ENCODE assay signal across 25 cellular contexts in the genomic region with DNA sequence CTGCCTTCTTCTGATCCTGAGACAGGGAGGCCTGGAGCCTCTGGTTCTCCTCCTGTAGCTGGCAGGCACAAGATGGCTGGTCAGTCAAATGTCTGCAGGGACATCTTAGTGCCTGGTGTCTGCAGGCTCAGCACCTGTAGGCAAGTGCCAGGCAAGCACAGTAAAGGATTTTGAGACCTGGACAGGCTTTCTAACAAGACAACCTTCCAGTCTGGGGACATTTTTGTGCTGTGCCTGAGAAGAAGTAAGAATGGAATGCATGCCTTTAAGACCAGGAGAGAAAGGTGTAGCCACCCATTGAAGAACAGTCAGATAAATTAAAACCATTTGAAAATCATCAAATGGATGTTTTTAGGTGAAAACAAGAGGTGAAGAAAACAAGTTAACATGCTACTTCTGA. TPM values are rescaled to one million over a fixed set of nuclear protein-coding genes. Genes with fewer than 3 reads are reported as not detected.
A peak's percentile ranks its signal among the peaks of the same experiment; 100 is the strongest.
DNase-seq lines count a peak whose midpoint lies in the region; ATAC-seq, FAIRE-seq and TF ChIP-seq lines count a peak whose summit lies in the region.
"Had no signal": no experiment of that assay in that cellular context is flagged by ENCODE, and none has a peak within 500 bp of the region (broad histone marks: within the 10 kb centered on the region; RNA-seq: fewer than 3 reads in every experiment).

No MANE protein-coding gene starts in this region.

- POLR2A ChIA-PET in A549 (lab: Yijun Ruan, JAX) (no interaction called here), IMR-90 (lab: Charles Lee; ENCODE audit: unreplicated experiment) (no interaction called here)

- H3K4me2 ChIP-seq in A549, result no peak overlapping the region
- no peak overlapping the region for H3K4me2 ChIP-seq in IMR-90 (ENCODE audit: low read depth, low read length)
- H3K4me2 ChIP-seq: GM23338 had no signal

- H3K27ac ChIP-seq in A549 (peak overlapping the region; percentile 58 to 87; a peak in 3 of 6 replicates), IMR-90 (ENCODE audit: insufficient read depth, low read length) (no peak overlapping the region; the same call in 1 of the 2 replicates), neutrophil (peak overlapping the region; percentile 79), uterus (peak overlapping the region; percentile 79 to 81)

- no peak overlapping the region for H2AK9ac ChIP-seq in IMR-90 (replicated peaks; ENCODE audit: low read depth, low read length, poor library complexity)

- peaks cover 19 to 42% of the 10 kb centered on the region in 2 experiments; a peak in 3 of 4 replicates for H3K79me1 ChIP-seq in IMR-90 (ENCODE audit: low read depth in 1 of 2, low read length in 2 of 2)

- TF ChIP-seq RAD21 in A549 (conservative IDR thresholded peaks at IDR 0.05 in 1 of 2, IDR thresholded peaks at IDR 0.05 in 1 of 2), result no peak
- no peak for TF ChIP-seq RAD21 in IMR-90 (IDR thresholded peaks at IDR 0.05; ENCODE audit: low read length)

- no peak overlapping the region; the same call in 1 of the 2 replicates for H3K18ac ChIP-seq in IMR-90 (ENCODE audit: low read depth, low read length)

- DNase-seq in A549 (ENCODE audit: low read depth in 1 of 2, low spot score in 1 of 2) (no peak), IMR-90 (no peak), uterus (no peak), HAP-1 (ENCODE audit: low spot score in 2 of 2) (no peak), Right ventricle myocardium superior (no peak)
- DNase-seq: 8988T; BE2C; C1 segment of cervical spinal cord; CD4-positive, CD25-positive, alpha-beta regulatory T cell; CD8-positive, alpha-beta memory T cell; COR-L47; DMS 273 treated with DMSO at 0.1 percent for 48 hours; DMS53; DND-41; EL; HFFc6 had no signal

- H3K9me3 ChIP-seq in A549, result no peaks in the 10 kb centered on the region
- no peaks in the 10 kb centered on the region for H3K9me3 ChIP-seq in IMR-90 (ENCODE audit: control insufficient read depth, insufficient read depth, low read length)
- H3K9me3 ChIP-seq in neutrophil, result no peaks in the 10 kb centered on the region
- H3K9me3 ChIP-seq in uterus, result no peaks in the 10 kb centered on the region
- no peaks in the 10 kb centered on the region for H3K9me3 ChIP-seq in HAP-1
- H3K9me3 ChIP-seq: BE2C had no signal

- no peak overlapping the region for H4K5ac ChIP-seq in IMR-90 (ENCODE audit: low read depth, low read length)

- BruUV-seq in IMR-90 (replicated peaks; lab: Mats Ljungman, UMichigan), result no TSS peak

- H2AK5ac ChIP-seq in IMR-90 (ENCODE audit: low read depth, low read length), result no peak overlapping the region

- H4K91ac ChIP-seq in IMR-90 (ENCODE audit: insufficient read depth, low read depth, low read length), result no peak overlapping the region

- no peak overlapping the region; the same call in 1 of the 2 replicates for H3K23ac ChIP-seq in IMR-90 (ENCODE audit: low read depth, low read length)

- peaks cover 24% of the 10 kb centered on the region for H4K20me1 ChIP-seq in IMR-90 (ENCODE audit: insufficient read depth, low read length)

- H3K56ac ChIP-seq in IMR-90 (ENCODE audit: extremely low read depth, insufficient read depth, low read length), result no peak overlapping the region

- no peak overlapping the region for H2BK120ac ChIP-seq in IMR-90 (ENCODE audit: low read depth, low read length)

- H3K4ac ChIP-seq in IMR-90 (ENCODE audit: low read depth, low read length), result no peak overlapping the region

- no peak overlapping the region for H2BK20ac ChIP-seq in IMR-90 (ENCODE audit: low read depth, low read length)

- H3K4me3 ChIP-seq in A549 (no peak overlapping the region), IMR-90 (ENCODE audit: insufficient read depth, low read depth, low read length) (no peak overlapping the region), neutrophil (ENCODE audit: low read depth in 1 of 2, low read length in 1 of 2) (no peak overlapping the region), uterus (no peak overlapping the region), HAP-1 (no peak overlapping the region)
- H3K4me3 ChIP-seq: GM12878, GM23338 had no signal

- dilution Hi-C loops in IMR-90 (cut with HindIII; ENCODE audit: low sequenced_read_pairs, unreplicated experiment), result no loop called here

- H3K14ac ChIP-seq in IMR-90 (replicated peaks; ENCODE audit: low read depth, low read length), result 0 out of 2 replicates have a peak overlapping the region, but pooled peaks have one; percentile 33

- H3K9ac ChIP-seq in IMR-90 (ENCODE audit: low read depth, low read length), result no peak overlapping the region

- H3K4me1 ChIP-seq in A549 (peaks cover 59% of the 10 kb centered on the region), IMR-90 (ENCODE audit: control insufficient read depth, insufficient read depth, low read length) (peaks cover 25% of the 10 kb centered on the region), neutrophil (ENCODE audit: control insufficient read depth in 1 of 2, insufficient read depth in 1 of 2, low read depth in 1 of 2, low read length in 1 of 2) (peaks cover 54 to 55% of the 10 kb centered on the region in 2 experiments), uterus (no peaks in the 10 kb centered on the region), HAP-1 (no peaks in the 10 kb centered on the region)
- H3K4me1 ChIP-seq: BE2C had no signal

- no peak overlapping the region for H4K8ac ChIP-seq in IMR-90 (ENCODE audit: low read depth in 2 of 2, low read length in 2 of 2)

- H2BK5ac ChIP-seq in IMR-90 (ENCODE audit: low read depth, low read length, poor library complexity, severe bottlenecking), result no peak overlapping the region

- H3K27me3 ChIP-seq in IMR-90 (ENCODE audit: control insufficient read depth, insufficient read depth, low read length), result no peaks in the 10 kb centered on the region
- no peaks in the 10 kb centered on the region for H3K27me3 ChIP-seq in neutrophil
- H3K27me3 ChIP-seq in uterus, result no peaks in the 10 kb centered on the region
- H3K27me3 ChIP-seq in HAP-1 (ENCODE audit: low read depth), result no peaks in the 10 kb centered on the region
- H3K27me3 ChIP-seq: BE2C had no signal

- in situ Hi-C loops in IMR-90 (cut with MboI; ENCODE audit: low sequenced_read_pairs), result no loop called here
- in situ Hi-C loops in HAP-1 (cut with MboI; ENCODE audit: low sequenced_read_pairs), result no loop called here

- CTCF ChIA-PET in A549 (lab: Yijun Ruan, JAX), result interaction anchor here (2.7 to 3.8 kb wide), 2 partner anchors 14 to 35 kb away, joined by 12 to 19 read pairs; no protein-coding TSS in a partner anchor
- CTCF ChIA-PET in IMR-90 (lab: Yijun Ruan, JAX), result no interaction called here

- H3K36me3 ChIP-seq in IMR-90 (ENCODE audit: control insufficient read depth, insufficient read depth, low read length) (peaks cover 27% of the 10 kb centered on the region), neutrophil (peaks cover 21% of the 10 kb centered on the region), uterus (no peaks in the 10 kb centered on the region), HAP-1 (replicated peaks) (peaks cover 68% of the 10 kb centered on the region)
- H3K36me3 ChIP-seq: BE2C had no signal

- ATAC-seq in A549, result no peak
- ATAC-seq in IMR-90 (ENCODE audit: low read depth), result no peak
- ATAC-seq in Right ventricle myocardium superior (ENCODE audit: poor library complexity), result no peak
- no peak for ATAC-seq in HG02610 (IDR thresholded peaks at IDR 0.05; ENCODE audit: unreplicated experiment)
- ATAC-seq: GM12878, GM23338, HCT116 had no signal

- no peak overlapping the region for H2AFZ ChIP-seq in IMR-90 (replicated peaks; ENCODE audit: low read length, poor library complexity)
- H2AFZ ChIP-seq: GM23338 had no signal

- H3K9me1 ChIP-seq in IMR-90 (ENCODE audit: insufficient read depth, low read length), result peaks cover 38% of the 10 kb centered on the region

- TF ChIP-seq POLR2A in A549 (IDR thresholded peaks at IDR 0.05; ENCODE audit: low read length) (no peak), IMR-90 (IDR thresholded peaks at IDR 0.05; ENCODE audit: low read depth, low read length) (no peak), uterus (IDR thresholded peaks at IDR 0.05) (no peak)

- H2BK15ac ChIP-seq in IMR-90 (ENCODE audit: low read depth, low read length), result no peak overlapping the region

- TF ChIP-seq CTCF in A549 (IDR thresholded peaks at IDR 0.05), result no peak
- no peak for TF ChIP-seq CTCF in IMR-90 (conservative IDR thresholded peaks at IDR 0.05; ENCODE audit: low read depth, low read length)
- no peak for TF ChIP-seq CTCF in neutrophil (IDR thresholded peaks at IDR 0.05)
- TF ChIP-seq CTCF in uterus (IDR thresholded peaks at IDR 0.05), result no peak

- intact Hi-C loops in IMR-90 (cut with micrococcal nuclease) (loop anchor here (5.0 kb wide), 1 partner anchor 33 kb away; the partner anchor contains the start of gene DZIP1L), uterus (cut with DNase I; ENCODE audit: low total_unique reads) (no loop called here), Right ventricle myocardium superior (cut with DNase I) (no loop called here)

- TF ChIP-seq EP300 in A549 (IDR thresholded peaks at IDR 0.05), result no peak

- FAIRE-seq in A549 (lab: Jason Lieb, UNC), result no peak
- FAIRE-seq: GM12878, H54, HTR-8/SVneo had no signal

TF ChIP-seq in A549, 52 proteins besides CTCF, POLR2A, EP300 and RAD21 (continues in another document):
- TF ChIP-seq RFX5 (IDR thresholded peaks at IDR 0.05) (no peak), ESRRA (IDR thresholded peaks at IDR 0.05; ENCODE audit: borderline replicate concordance, low read length) (no peak)

TF ChIP-seq in IMR-90, 13 proteins besides CTCF, POLR2A, EP300 and RAD21 (continues in another document):
- TF ChIP-seq BHLHE40 (IDR thresholded peaks at IDR 0.05; ENCODE audit: low read depth, low read length), result no peak
- TF ChIP-seq MAFK (IDR thresholded peaks at IDR 0.05; ENCODE audit: low read depth, low read length), result no peak

RNA-seq across cellular contexts. Expression of gene DZIP1L, which starts 31.2 kb away (rescaled TPM):
- 2.7 and 3.1 TPM in 2 replicates for polyA plus RNA-seq in A549 (2011; rRNA removed)
- 3.0 and 4.5 TPM in 2 replicates for polyA plus RNA-seq in A549 (2012; cell fraction: cytosol; rRNA removed)
- 9.5 and 13.6 TPM in 2 replicates for polyA plus RNA-seq in A549 (2012; cell fraction: nucleus; rRNA removed)
- polyA plus RNA-seq in A549 (2017; fragmentation: RNase III; extraction: RNeasy Plus Mini Kit Qiagen cat#74134 plus additional on column Dnase treatment), result 5.2 to 7.0 TPM (median 6.9 TPM) in 3 replicates
- 8.3 and 8.4 TPM in 2 replicates for polyA minus RNA-seq in A549 (2011; rRNA and poly(A)+ RNA removed)
- total RNA-seq in IMR-90 (2012; rRNA removed), result 14.7 and 21.4 TPM in 2 replicates
- polyA plus RNA-seq in IMR-90 (2012; rRNA removed), result 10.8 and 12.9 TPM in 2 replicates
- polyA plus RNA-seq in IMR-90 (2012; cell fraction: cytosol; rRNA removed), result 3.4 and 4.8 TPM in 2 replicates
- polyA plus RNA-seq in IMR-90 (2012; cell fraction: nucleus; rRNA removed; ENCODE audit: low replicate concordance), result 39.7 and 52.2 TPM in 2 replicates
- total RNA-seq in uterus, result 10 to 100 TPM in 3 of 4 donors, 1 to 10 TPM in 1; 3.8 to 58.5 (median 32.7) TPM
- 4.1 TPM for total RNA-seq in Right ventricle myocardium superior
- total RNA-seq: CD4-positive, CD25-positive, alpha-beta regulatory T cell; GM12878 had no signal
- polyA plus RNA-seq: CD4-positive, CD25-positive, alpha-beta regulatory T cell; CD8-positive, alpha-beta memory T cell; GM12878; IgD-negative memory B cell had no signal

RNA-seq across cellular contexts. Expression of gene A4GNT, which starts 48.0 kb away (rescaled TPM):
- not detected in 2 replicates for polyA plus RNA-seq in A549 (2011; rRNA removed)
- polyA plus RNA-seq in A549 (2012; cell fraction: cytosol; rRNA removed), result not detected in 2 replicates
- not detected in 2 replicates for polyA plus RNA-seq in A549 (2012; cell fraction: nucleus; rRNA removed)
- not detected in 3 replicates for polyA plus RNA-seq in A549 (2017; fragmentation: RNase III; extraction: RNeasy Plus Mini Kit Qiagen cat#74134 plus additional on column Dnase treatment)
- polyA minus RNA-seq in A549 (2011; rRNA and poly(A)+ RNA removed), result not detected in 2 replicates
- not detected in 2 replicates for total RNA-seq in IMR-90 (2012; rRNA removed)
- polyA plus RNA-seq in IMR-90 (2012; rRNA removed), result not detected in 2 replicates
- polyA plus RNA-seq in IMR-90 (2012; cell fraction: cytosol; rRNA removed), result not detected in 2 replicates
- polyA plus RNA-seq in IMR-90 (2012; cell fraction: nucleus; rRNA removed; ENCODE audit: low replicate concordance), result not detected in 2 replicates
- total RNA-seq in uterus, result not detected
- not detected for total RNA-seq in Right ventricle myocardium superior
- total RNA-seq: CD4-positive, CD25-positive, alpha-beta regulatory T cell; CD8-positive, alpha-beta memory T cell; G401; GM12878; GM23338; HFFc6 had no signal
- polyA plus RNA-seq: CD4-positive, CD25-positive, alpha-beta regulatory T cell; CD8-positive, alpha-beta memory T cell; GM12878; GM23338; IgD-negative memory B cell had no signal
